In the genomic region with DNA sequence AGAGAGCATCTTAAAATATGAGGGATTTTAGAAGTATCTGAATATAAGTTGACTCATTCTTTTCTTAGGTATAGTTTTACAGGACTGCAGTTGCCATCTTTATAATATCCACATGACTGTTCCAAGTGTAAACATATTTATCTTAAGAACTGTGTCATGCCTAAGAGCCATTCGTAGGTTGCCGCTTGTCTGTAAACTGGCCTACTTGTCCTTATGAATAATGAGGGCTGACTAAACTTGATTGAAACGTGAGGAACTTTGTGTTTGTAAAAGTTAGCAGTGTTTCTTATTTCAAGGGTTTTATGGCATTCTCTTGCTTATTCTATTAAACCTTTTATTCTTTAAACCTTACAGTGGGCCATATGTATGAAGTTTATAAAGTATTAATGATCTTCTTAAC, we compare ENCODE assay signal across 24 cellular contexts.
A peak's percentile ranks its signal among the peaks of the same experiment; 100 is the strongest.
DNase-seq lines count a peak whose midpoint lies in the region; ATAC-seq and TF ChIP-seq lines count a peak whose summit lies in the region.
"Had no signal": no experiment of that assay in that cellular context is flagged by ENCODE, and none has a peak within 500 bp of the region (broad histone marks: within the 10 kb centered on the region; RNA-seq: fewer than 3 reads in every experiment).

No MANE protein-coding gene starts in this region.

- no peaks in the 10 kb centered on the region for H3K36me3 ChIP-seq in left lung
- H3K36me3 ChIP-seq in Peyer's patch: no peaks in the 10 kb centered on the region
- H3K36me3 ChIP-seq: WERI-Rb-1 had no signal

- H3K9me3 ChIP-seq in left lung (no peaks in the 10 kb centered on the region), Peyer's patch (no peaks in the 10 kb centered on the region)
- H3K9me3 ChIP-seq: SK-N-SH had no signal

- no peaks in the 10 kb centered on the region for H3K4me1 ChIP-seq in left lung
- H3K4me1 ChIP-seq in Peyer's patch: no peaks in the 10 kb centered on the region

- ATAC-seq in left lung: peak; percentile 71
- ATAC-seq: natural killer cell treated with Interleukin-12 subunit alpha and Interleukin-12 subunit beta and Interleukin-15 and Interleukin-18, amount 100 ng/mL, for 72 hours; stimulated activated effector memory CD8-positive, alpha-beta T cell treated with anti-CD3 and anti-CD28 coated beads, Interleukin-12 subunit alpha, Interleukin-12 subunit beta, amount 100 ng/mL, for 72 hours had no signal

- DNase-seq in EH (ENCODE audit: low read depth): peak; percentile 51
- DNase-seq in M059J (ENCODE audit: low read depth): peak; percentile 64
- peak; percentile 45 to 72 for DNase-seq in cardiac fibroblast (ENCODE audit: low read depth in 2 of 2)
- no peak for DNase-seq in left lung
- DNase-seq in Peyer's patch: no peak
- no peak for DNase-seq in activated CD4-positive, alpha-beta T cell treated with anti-CD3 and anti-CD28 coated beads, Interleukin-2, amount 10 ng/mL, durations not matched to agents 24 days and 14 days
- no peak for DNase-seq in activated CD4-positive, alpha-beta T cell treated with anti-CD3 and anti-CD28 coated beads for 1 hour
- DNase-seq in activated naive CD4-positive, alpha-beta T cell treated with anti-CD3 and anti-CD28 coated beads, Interleukin-2, amount 10 ng/mL, durations not matched to agents 7 days and 5 days: no peak
- DNase-seq: activated CD4-positive, alpha-beta T cell treated with anti-CD3 and anti-CD28 coated beads, Interleukin-2, amount 50 U/mL, for 48 hours; activated gamma-delta T cell treated with Interleukin-2 at 50 U/mL for 16 hours; amniotic stem cell; erythroblast; H7; NCI-H146; NCI-H2171; NCI-H524; NK-92 treated with Interleukin-12 subunit alpha and Interleukin-12 subunit beta, amount 100 ng/mL, for 24 hours; SK-N-SH; stimulated activated CD4-positive, alpha-beta T cell treated with anti-CD3 and anti-CD28 coated beads, Interleukin-1b, Interleukin-23, amount 100 ng/mL, for 48 hours; T-helper 2 cell; WERI-Rb-1 had no signal

- H3K9me3 Mint-ChIP-seq in activated CD4-positive, alpha-beta T cell treated with anti-CD3 and anti-CD28 coated beads, Interleukin-2, amount 10 ng/mL, durations not matched to agents 24 days and 14 days: peaks cover 6% of the 10 kb centered on the region
- no peaks in the 10 kb centered on the region for H3K9me3 Mint-ChIP-seq in activated naive CD4-positive, alpha-beta T cell treated with anti-CD3 and anti-CD28 coated beads, Interleukin-2, amount 10 ng/mL, durations not matched to agents 7 days and 5 days
- H3K9me3 Mint-ChIP-seq: natural killer cell treated with Interleukin-12 subunit alpha and Interleukin-12 subunit beta and Interleukin-15 and Interleukin-18, amount 100 ng/mL, for 72 hours; stimulated activated effector memory CD8-positive, alpha-beta T cell treated with anti-CD3 and anti-CD28 coated beads, Interleukin-12 subunit alpha, Interleukin-12 subunit beta, amount 100 ng/mL, for 72 hours had no signal

- no peak for TF ChIP-seq CTCF in cardiac fibroblast (IDR thresholded peaks at IDR 0.05; ENCODE audit: low read depth, low read length)
- no peak for TF ChIP-seq CTCF in left lung (IDR thresholded peaks at IDR 0.05)
- no peak for TF ChIP-seq CTCF in Peyer's patch (IDR thresholded peaks at IDR 0.05)

- H3K36me3 Mint-ChIP-seq in activated CD4-positive, alpha-beta T cell treated with anti-CD3 and anti-CD28 coated beads, Interleukin-2, amount 10 ng/mL, durations not matched to agents 24 days and 14 days (ENCODE audit: low read depth): peaks cover 2% of the 10 kb centered on the region
- no peaks in the 10 kb centered on the region for H3K36me3 Mint-ChIP-seq in activated naive CD4-positive, alpha-beta T cell treated with anti-CD3 and anti-CD28 coated beads, Interleukin-2, amount 10 ng/mL, durations not matched to agents 7 days and 5 days
- H3K36me3 Mint-ChIP-seq: stimulated activated effector memory CD8-positive, alpha-beta T cell treated with anti-CD3 and anti-CD28 coated beads, Interleukin-12 subunit alpha, Interleukin-12 subunit beta, amount 100 ng/mL, for 72 hours had no signal

- peaks cover 9% of the 10 kb centered on the region for H3K27me3 Mint-ChIP-seq in activated CD4-positive, alpha-beta T cell treated with anti-CD3 and anti-CD28 coated beads, Interleukin-2, amount 10 ng/mL, durations not matched to agents 24 days and 14 days
- H3K27me3 Mint-ChIP-seq in activated naive CD4-positive, alpha-beta T cell treated with anti-CD3 and anti-CD28 coated beads, Interleukin-2, amount 10 ng/mL, durations not matched to agents 7 days and 5 days: no peaks in the 10 kb centered on the region

- no peak overlapping the region for H3K27ac Mint-ChIP-seq in activated CD4-positive, alpha-beta T cell treated with anti-CD3 and anti-CD28 coated beads, Interleukin-2, amount 10 ng/mL, durations not matched to agents 24 days and 14 days
- no peak overlapping the region for H3K27ac Mint-ChIP-seq in activated naive CD4-positive, alpha-beta T cell treated with anti-CD3 and anti-CD28 coated beads, Interleukin-2, amount 10 ng/mL, durations not matched to agents 7 days and 5 days
- H3K27ac Mint-ChIP-seq: CD14-positive monocyte; stimulated activated effector memory CD8-positive, alpha-beta T cell treated with anti-CD3 and anti-CD28 coated beads, Interleukin-12 subunit alpha, Interleukin-12 subunit beta, amount 100 ng/mL, for 72 hours had no signal

- H3K4me1 Mint-ChIP-seq in activated CD4-positive, alpha-beta T cell treated with anti-CD3 and anti-CD28 coated beads, Interleukin-2, amount 10 ng/mL, durations not matched to agents 24 days and 14 days: no peaks in the 10 kb centered on the region
- no peaks in the 10 kb centered on the region for H3K4me1 Mint-ChIP-seq in activated naive CD4-positive, alpha-beta T cell treated with anti-CD3 and anti-CD28 coated beads, Interleukin-2, amount 10 ng/mL, durations not matched to agents 7 days and 5 days
- H3K4me1 Mint-ChIP-seq: CD14-positive monocyte; stimulated activated effector memory CD8-positive, alpha-beta T cell treated with anti-CD3 and anti-CD28 coated beads, Interleukin-12 subunit alpha, Interleukin-12 subunit beta, amount 100 ng/mL, for 72 hours had no signal

- H3K27ac ChIP-seq in left lung (no peak overlapping the region), Peyer's patch (no peak overlapping the region)
- H3K27ac ChIP-seq: WERI-Rb-1 had no signal

- no peak overlapping the region for H3K4me3 ChIP-seq in cardiac fibroblast (replicated peaks in 1 of 2; ENCODE audit: low read depth in 2 of 2, low read length in 2 of 2)
- no peak overlapping the region for H3K4me3 ChIP-seq in left lung
- H3K4me3 ChIP-seq in Peyer's patch: no peak overlapping the region

- CTCF ChIA-PET in activated naive CD4-positive, alpha-beta T cell treated with anti-CD3 and anti-CD28 coated beads, Interleukin-2, amount 10 ng/mL, durations not matched to agents 7 days and 5 days (lab: Charles Lee): no interaction called here

- no peak for TF ChIP-seq POLR2A in Peyer's patch (IDR thresholded peaks at IDR 0.05)

- H3K4me3 Mint-ChIP-seq in activated CD4-positive, alpha-beta T cell treated with anti-CD3 and anti-CD28 coated beads, Interleukin-2, amount 10 ng/mL, durations not matched to agents 24 days and 14 days: no peak overlapping the region
- no peak overlapping the region for H3K4me3 Mint-ChIP-seq in activated naive CD4-positive, alpha-beta T cell treated with anti-CD3 and anti-CD28 coated beads, Interleukin-2, amount 10 ng/mL, durations not matched to agents 7 days and 5 days
- H3K4me3 Mint-ChIP-seq: CD14-positive monocyte; natural killer cell treated with Interleukin-12 subunit alpha and Interleukin-12 subunit beta and Interleukin-15 and Interleukin-18, amount 100 ng/mL, for 72 hours; stimulated activated effector memory CD8-positive, alpha-beta T cell treated with anti-CD3 and anti-CD28 coated beads, Interleukin-12 subunit alpha, Interleukin-12 subunit beta, amount 100 ng/mL, for 72 hours had no signal

- H3K27me3 ChIP-seq in left lung (no peaks in the 10 kb centered on the region), Peyer's patch (no peaks in the 10 kb centered on the region)

- intact Hi-C loops in left lung (cut with DNase I): no loop called here
- intact Hi-C loops in activated CD4-positive, alpha-beta T cell treated with anti-CD3 and anti-CD28 coated beads, Interleukin-2, amount 10 ng/mL, durations not matched to agents 24 days and 14 days (cut with micrococcal nuclease): no loop called here

Comparison
In these comparisons a context has a peak if more than half of its experiments do, and no peak if none do; other contexts are left out.
1. DNase-seq: peak in EH (single experiment), M059J (single experiment) and cardiac fibroblast (2 of 2); none in left lung (0 of 2), Peyer's patch (0 of 3), activated CD4-positive, alpha-beta T cell treated with anti-CD3 and anti-CD28 coated beads, Interleukin-2, amount 10 ng/mL, durations not matched to agents 24 days and 14 days (single experiment), activated CD4-positive, alpha-beta T cell treated with anti-CD3 and anti-CD28 coated beads for 1 hour (single experiment) and activated naive CD4-positive, alpha-beta T cell treated with anti-CD3 and anti-CD28 coated beads, Interleukin-2, amount 10 ng/mL, durations not matched to agents 7 days and 5 days (single experiment).